16 cellular contexts compared by ENCODE assay signal in the genomic region with DNA sequence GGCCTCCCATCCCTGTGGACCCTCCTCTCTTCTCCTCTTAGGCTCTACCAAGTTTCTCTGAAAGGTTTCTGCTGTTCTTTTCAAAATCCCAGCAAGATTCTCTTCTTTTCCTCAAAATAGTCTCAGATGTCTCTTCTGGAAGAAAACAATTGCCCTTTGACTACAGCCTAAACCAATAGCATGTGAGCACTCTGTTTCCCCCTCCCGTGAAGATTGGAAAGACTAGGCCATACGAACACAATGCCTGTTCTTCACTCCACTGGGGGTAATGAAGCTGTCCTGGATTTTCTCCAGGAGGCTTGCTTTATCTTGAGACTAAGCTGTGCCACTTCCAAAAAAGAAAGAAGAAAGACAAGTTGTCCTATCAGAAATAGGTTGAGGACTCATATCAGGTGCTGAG.
DNase-seq lines count a peak whose midpoint lies in the region; ATAC-seq and TF ChIP-seq lines count a peak whose summit lies in the region.
"Had no signal": no experiment of that assay in that cellular context is flagged by ENCODE, and none has a peak within 500 bp of the region (broad histone marks: within the 10 kb centered on the region; RNA-seq: fewer than 3 reads in every experiment).

No MANE protein-coding gene starts in this region.

- no peak overlapping the region for H3K27ac Mint-ChIP-seq in nephron progenitor cell
- no peak overlapping the region for H3K27ac Mint-ChIP-seq in WTC11
- H3K27ac Mint-ChIP-seq: CD4-positive, alpha-beta T cell; HFFc6 had no signal

- H3K36me3 Mint-ChIP-seq in nephron progenitor cell (ENCODE audit: low read depth) (no peaks in the 10 kb centered on the region), WTC11 (no peaks in the 10 kb centered on the region)

- CTCF ChIA-PET in WTC11 (lab: Charles Lee): no interaction called here

- in situ Hi-C loops in SK-MEL-5 (cut with HindIII; ENCODE audit: low pct_unique_long_range_greater_than_20kb, low sequenced_read_pairs): no loop called here

- ATAC-seq in GM21381 (IDR thresholded peaks at IDR 0.05; ENCODE audit: unreplicated experiment) (no peak), WTC11 (no peak)
- ATAC-seq: HCT116 had no signal

- POLR2A ChIA-PET in WTC11 (lab: Charles Lee): no interaction called here

- TF ChIP-seq CTCF in nephron progenitor cell (IDR thresholded peaks at IDR 0.05) (no peak), WTC11 (IDR thresholded peaks at IDR 0.05) (no peak)

- DNase-seq in SK-MEL-5 (ENCODE audit: low read depth, low spot score) (peak; percentile 55), medulla oblongata (ENCODE audit: extremely low spot score) (peak; percentile 48), pons (ENCODE audit: low spot score) (peak; percentile 74), LoVo (ENCODE audit: low spot score) (no peak), nephron progenitor cell (no peak), WTC11 (ENCODE audit: low spot score) (no peak)
- DNase-seq: ACHN; CD4-positive, alpha-beta T cell; DMS153; DMS79; GF-D8; GOT3; H7; HFFc6 had no signal

- H3K27me3 Mint-ChIP-seq in nephron progenitor cell (ENCODE audit: low read depth, poor library complexity) (peaks cover 5% of the 10 kb centered on the region), WTC11 (ENCODE audit: low read depth) (no peaks in the 10 kb centered on the region; the same call in 1 of the 2 replicates)

- H3K4me1 Mint-ChIP-seq in nephron progenitor cell: peaks cover 11% of the 10 kb centered on the region
- no peaks in the 10 kb centered on the region for H3K4me1 Mint-ChIP-seq in WTC11

- H3K9me3 Mint-ChIP-seq in nephron progenitor cell (peaks cover 10% of the 10 kb centered on the region), WTC11 (no peaks in the 10 kb centered on the region)
- H3K9me3 Mint-ChIP-seq: CD4-positive, alpha-beta T cell; HFFc6 had no signal

- H3K4me3 Mint-ChIP-seq in nephron progenitor cell: no peak overlapping the region
- H3K4me3 Mint-ChIP-seq in WTC11: no peak overlapping the region
- H3K4me3 Mint-ChIP-seq: CD4-positive, alpha-beta T cell; HFFc6 had no signal

TF ChIP-seq in WTC11, 78 proteins besides CTCF, POLR2A, EP300 and RAD21:
- no peak for TF ChIP-seq ETV6 (CRISPR knock-in tag; IDR thresholded peaks at IDR 0.05)
- TF ChIP-seq, protein P1, sequence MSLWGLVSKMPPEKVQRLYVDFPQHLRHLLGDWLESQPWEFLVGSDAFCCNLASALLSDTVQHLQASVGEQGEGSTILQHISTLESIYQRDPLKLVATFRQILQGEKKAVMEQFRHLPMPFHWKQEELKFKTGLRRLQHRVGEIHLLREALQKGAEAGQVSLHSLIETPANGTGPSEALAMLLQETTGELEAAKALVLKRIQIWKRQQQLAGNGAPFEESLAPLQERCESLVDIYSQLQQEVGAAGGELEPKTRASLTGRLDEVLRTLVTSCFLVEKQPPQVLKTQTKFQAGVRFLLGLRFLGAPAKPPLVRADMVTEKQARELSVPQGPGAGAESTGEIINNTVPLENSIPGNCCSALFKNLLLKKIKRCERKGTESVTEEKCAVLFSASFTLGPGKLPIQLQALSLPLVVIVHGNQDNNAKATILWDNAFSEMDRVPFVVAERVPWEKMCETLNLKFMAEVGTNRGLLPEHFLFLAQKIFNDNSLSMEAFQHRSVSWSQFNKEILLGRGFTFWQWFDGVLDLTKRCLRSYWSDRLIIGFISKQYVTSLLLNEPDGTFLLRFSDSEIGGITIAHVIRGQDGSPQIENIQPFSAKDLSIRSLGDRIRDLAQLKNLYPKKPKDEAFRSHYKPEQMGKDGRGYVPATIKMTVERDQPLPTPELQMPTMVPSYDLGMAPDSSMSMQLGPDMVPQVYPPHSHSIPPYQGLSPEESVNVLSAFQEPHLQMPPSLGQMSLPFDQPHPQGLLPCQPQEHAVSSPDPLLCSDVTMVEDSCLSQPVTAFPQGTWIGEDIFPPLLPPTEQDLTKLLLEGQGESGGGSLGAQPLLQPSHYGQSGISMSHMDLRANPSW (CRISPR knock-in tag; conservative IDR thresholded peaks at IDR 0.05; ENCODE audit: low read depth): no peak
- TF ChIP-seq ZNF416 (CRISPR knock-in tag; IDR thresholded peaks at IDR 0.05): no peak
- TF ChIP-seq HMGA2 (CRISPR knock-in tag; IDR thresholded peaks at IDR 0.05): no peak
- TF ChIP-seq, protein P2, sequence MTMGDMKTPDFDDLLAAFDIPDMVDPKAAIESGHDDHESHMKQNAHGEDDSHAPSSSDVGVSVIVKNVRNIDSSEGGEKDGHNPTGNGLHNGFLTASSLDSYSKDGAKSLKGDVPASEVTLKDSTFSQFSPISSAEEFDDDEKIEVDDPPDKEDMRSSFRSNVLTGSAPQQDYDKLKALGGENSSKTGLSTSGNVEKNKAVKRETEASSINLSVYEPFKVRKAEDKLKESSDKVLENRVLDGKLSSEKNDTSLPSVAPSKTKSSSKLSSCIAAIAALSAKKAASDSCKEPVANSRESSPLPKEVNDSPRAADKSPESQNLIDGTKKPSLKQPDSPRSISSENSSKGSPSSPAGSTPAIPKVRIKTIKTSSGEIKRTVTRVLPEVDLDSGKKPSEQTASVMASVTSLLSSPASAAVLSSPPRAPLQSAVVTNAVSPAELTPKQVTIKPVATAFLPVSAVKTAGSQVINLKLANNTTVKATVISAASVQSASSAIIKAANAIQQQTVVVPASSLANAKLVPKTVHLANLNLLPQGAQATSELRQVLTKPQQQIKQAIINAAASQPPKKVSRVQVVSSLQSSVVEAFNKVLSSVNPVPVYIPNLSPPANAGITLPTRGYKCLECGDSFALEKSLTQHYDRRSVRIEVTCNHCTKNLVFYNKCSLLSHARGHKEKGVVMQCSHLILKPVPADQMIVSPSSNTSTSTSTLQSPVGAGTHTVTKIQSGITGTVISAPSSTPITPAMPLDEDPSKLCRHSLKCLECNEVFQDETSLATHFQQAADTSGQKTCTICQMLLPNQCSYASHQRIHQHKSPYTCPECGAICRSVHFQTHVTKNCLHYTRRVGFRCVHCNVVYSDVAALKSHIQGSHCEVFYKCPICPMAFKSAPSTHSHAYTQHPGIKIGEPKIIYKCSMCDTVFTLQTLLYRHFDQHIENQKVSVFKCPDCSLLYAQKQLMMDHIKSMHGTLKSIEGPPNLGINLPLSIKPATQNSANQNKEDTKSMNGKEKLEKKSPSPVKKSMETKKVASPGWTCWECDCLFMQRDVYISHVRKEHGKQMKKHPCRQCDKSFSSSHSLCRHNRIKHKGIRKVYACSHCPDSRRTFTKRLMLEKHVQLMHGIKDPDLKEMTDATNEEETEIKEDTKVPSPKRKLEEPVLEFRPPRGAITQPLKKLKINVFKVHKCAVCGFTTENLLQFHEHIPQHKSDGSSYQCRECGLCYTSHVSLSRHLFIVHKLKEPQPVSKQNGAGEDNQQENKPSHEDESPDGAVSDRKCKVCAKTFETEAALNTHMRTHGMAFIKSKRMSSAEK (CRISPR knock-in tag; IDR thresholded peaks at IDR 0.05; ENCODE audit: borderline replicate concordance): no peak
- TF ChIP-seq AR (CRISPR knock-in tag; IDR thresholded peaks at IDR 0.05): no peak
- no peak for TF ChIP-seq MYBL2 (CRISPR knock-in tag; IDR thresholded peaks at IDR 0.05)
- TF ChIP-seq ZMAT4 (CRISPR knock-in tag; IDR thresholded peaks at IDR 0.05): no peak
- TF ChIP-seq SOX15 (CRISPR knock-in tag; IDR thresholded peaks at IDR 0.05): no peak
- no peak for TF ChIP-seq ZNF263 (CRISPR knock-in tag; IDR thresholded peaks at IDR 0.05; ENCODE audit: low read depth)
- no peak for TF ChIP-seq ESRRA (CRISPR knock-in tag; IDR thresholded peaks at IDR 0.05; ENCODE audit: borderline replicate concordance)
- no peak for TF ChIP-seq CREB1 (CRISPR knock-in tag; IDR thresholded peaks at IDR 0.05)
- TF ChIP-seq FOXJ3 (CRISPR knock-in tag; IDR thresholded peaks at IDR 0.05; ENCODE audit: borderline replicate concordance): no peak
- TF ChIP-seq, protein P3, sequence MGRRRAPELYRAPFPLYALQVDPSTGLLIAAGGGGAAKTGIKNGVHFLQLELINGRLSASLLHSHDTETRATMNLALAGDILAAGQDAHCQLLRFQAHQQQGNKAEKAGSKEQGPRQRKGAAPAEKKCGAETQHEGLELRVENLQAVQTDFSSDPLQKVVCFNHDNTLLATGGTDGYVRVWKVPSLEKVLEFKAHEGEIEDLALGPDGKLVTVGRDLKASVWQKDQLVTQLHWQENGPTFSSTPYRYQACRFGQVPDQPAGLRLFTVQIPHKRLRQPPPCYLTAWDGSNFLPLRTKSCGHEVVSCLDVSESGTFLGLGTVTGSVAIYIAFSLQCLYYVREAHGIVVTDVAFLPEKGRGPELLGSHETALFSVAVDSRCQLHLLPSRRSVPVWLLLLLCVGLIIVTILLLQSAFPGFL (CRISPR knock-in tag; IDR thresholded peaks at IDR 0.05; ENCODE audit: borderline replicate concordance): no peak

Comparison
In these comparisons a context has a peak if more than half of its experiments do, and no peak if none do; other contexts are left out.
1. DNase-seq: peak in SK-MEL-5 (single experiment), medulla oblongata (single experiment) and pons (single experiment); none in LoVo (single experiment), nephron progenitor cell (single experiment) and WTC11 (single experiment).